1 cellular context compared by ENCODE assay signal in the genomic region with DNA sequence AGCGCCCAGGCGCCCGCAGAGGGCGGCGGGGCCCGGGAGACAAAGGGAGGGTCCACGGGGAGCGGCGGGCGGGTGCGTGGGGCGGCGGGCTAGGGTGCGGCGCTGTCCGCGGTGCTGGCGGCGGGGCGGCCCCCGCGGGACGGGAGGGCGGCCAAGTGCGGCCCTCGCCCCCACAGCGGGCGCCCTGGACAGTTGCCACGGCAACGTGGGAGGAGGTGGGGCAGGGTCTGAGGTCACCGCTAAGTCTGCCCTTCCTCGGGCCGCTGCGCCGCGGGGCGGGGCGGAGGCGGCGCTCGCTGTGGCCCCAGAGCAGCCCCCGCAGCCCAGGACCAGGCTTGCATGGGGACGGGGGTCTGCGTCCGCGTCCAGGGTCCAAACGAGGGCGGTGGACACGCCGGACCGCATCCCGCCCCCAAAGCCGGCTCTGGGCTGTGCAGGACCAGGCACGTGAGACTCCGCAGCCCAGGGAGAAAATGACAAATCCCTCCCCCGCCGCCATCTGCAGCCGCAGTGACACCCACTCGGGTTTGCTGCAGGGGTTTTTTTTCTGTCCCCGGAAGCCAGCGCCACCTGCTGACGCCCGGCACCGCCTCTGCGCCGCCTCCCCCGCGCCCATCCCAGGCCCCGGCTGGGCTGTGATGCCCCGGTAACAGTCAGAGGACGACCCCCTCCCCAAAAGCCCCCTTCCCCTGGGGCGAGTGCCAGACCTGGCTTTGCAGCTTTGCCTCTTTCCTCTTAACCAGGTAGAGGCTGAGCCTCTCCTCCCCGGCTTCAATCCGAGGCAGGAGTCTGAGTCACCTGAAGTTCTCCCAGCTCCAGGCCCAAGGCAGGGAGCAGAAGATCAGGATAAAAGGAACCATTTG.
TF ChIP-seq lines count a peak whose summit lies in the region.

No MANE protein-coding gene starts in this region.

TF ChIP-seq in A549, 52 proteins besides CTCF, POLR2A, EP300 and RAD21 (continued from another document):
- TF ChIP-seq, protein P1, sequence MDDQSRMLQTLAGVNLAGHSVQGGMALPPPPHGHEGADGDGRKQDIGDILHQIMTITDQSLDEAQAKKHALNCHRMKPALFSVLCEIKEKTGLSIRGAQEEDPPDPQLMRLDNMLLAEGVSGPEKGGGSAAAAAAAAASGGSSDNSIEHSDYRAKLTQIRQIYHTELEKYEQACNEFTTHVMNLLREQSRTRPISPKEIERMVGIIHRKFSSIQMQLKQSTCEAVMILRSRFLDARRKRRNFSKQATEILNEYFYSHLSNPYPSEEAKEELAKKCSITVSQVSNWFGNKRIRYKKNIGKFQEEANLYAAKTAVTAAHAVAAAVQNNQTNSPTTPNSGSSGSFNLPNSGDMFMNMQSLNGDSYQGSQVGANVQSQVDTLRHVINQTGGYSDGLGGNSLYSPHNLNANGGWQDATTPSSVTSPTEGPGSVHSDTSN (IDR thresholded peaks at IDR 0.05) = no peak
